ENCODE assay signal across 9 cellular contexts in genomic region chr7:156255635-156256034, GRCh38.
"Had no signal": no experiment of that assay in that cellular context is flagged by ENCODE, and none has a peak within 500 bp of the region (broad histone marks: within the 10 kb centered on the region; RNA-seq: fewer than 3 reads in every experiment).

No MANE protein-coding gene starts in this region.

- H2AFZ ChIP-seq: GM23248 had no signal

- H3K4me1 ChIP-seq: HAP-1 had no signal

- H3K4me3 ChIP-seq: GM23248, HAP-1, K562 had no signal

- DNase-seq: GM23248, GOT3, H7, HFFc6, IMR-90 had no signal

- ATAC-seq: HCT116, K562 had no signal

- H3K27ac ChIP-seq: GM23248, HL-60 had no signal

- H3K9me3 ChIP-seq: HAP-1 had no signal

- H3K36me3 ChIP-seq: HAP-1 had no signal

- H3K9ac ChIP-seq: GM23248 had no signal

- FAIRE-seq: K562 had no signal
